22 cellular contexts compared by ENCODE assay signal in genomic region chr13:108305655-108306054, GRCh38. TPM values are rescaled to one million over a fixed set of nuclear protein-coding genes. Genes with fewer than 3 reads are reported as not detected.
DNase-seq lines count a peak whose midpoint lies in the region; ATAC-seq, FAIRE-seq and TF ChIP-seq lines count a peak whose summit lies in the region.
"Had no signal": no experiment of that assay in that cellular context is flagged by ENCODE, and none has a peak within 500 bp of the region (broad histone marks: within the 10 kb centered on the region; RNA-seq: fewer than 3 reads in every experiment).

No MANE protein-coding gene starts in this region.

- FAIRE-seq in H54 (lab: Jason Lieb, UNC): peak; percentile 75
- FAIRE-seq: endothelial cell of umbilical vein had no signal

- CTCF ChIA-PET in OCI-LY7 (lab: Charles Lee; ENCODE audit: unreplicated experiment): no interaction called here

- H3K4me2 ChIP-seq in OCI-LY7 (ENCODE audit: low read length): no peak overlapping the region
- H3K4me2 ChIP-seq: neural progenitor cell had no signal

- H3K4me3 ChIP-seq in esophagus muscularis mucosa (no peak overlapping the region), OCI-LY7 (ENCODE audit: low read depth, low read length, poor library complexity, severe bottlenecking) (no peak overlapping the region)
- H3K4me3 ChIP-seq: colonic mucosa, neural progenitor cell, SJSA1, stomach, uterus had no signal

- H3K4me1 ChIP-seq in esophagus muscularis mucosa: no peaks in the 10 kb centered on the region
- H3K4me1 ChIP-seq in OCI-LY7 (ENCODE audit: insufficient read depth, low read length, poor library complexity, severe bottlenecking): no peaks in the 10 kb centered on the region
- H3K4me1 ChIP-seq: neural progenitor cell, SJSA1, stomach, uterus had no signal

- H3K27ac ChIP-seq in esophagus muscularis mucosa (replicated peaks in 1 of 4) (no peak overlapping the region), OCI-LY7 (ENCODE audit: low read depth, low read length, poor library complexity, severe bottlenecking) (no peak overlapping the region)
- H3K27ac ChIP-seq: colonic mucosa, neural progenitor cell, SJSA1, stomach, uterus had no signal

- TF ChIP-seq CTCF in esophagus muscularis mucosa (IDR thresholded peaks at IDR 0.05) (no peak), OCI-LY7 (conservative IDR thresholded peaks at IDR 0.05; ENCODE audit: low read length) (no peak)

- intact Hi-C loops in esophagus muscularis mucosa (cut with DNase I): no loop called here
- intact Hi-C loops in OCI-LY7 (cut with micrococcal nuclease; ENCODE audit: unreplicated experiment): no loop called here

- no peaks in the 10 kb centered on the region for H3K27me3 ChIP-seq in esophagus muscularis mucosa
- H3K27me3 ChIP-seq: colonic mucosa, neural progenitor cell, stomach, uterus had no signal

- no peaks in the 10 kb centered on the region for H3K79me2 ChIP-seq in OCI-LY7 (ENCODE audit: insufficient read depth, low read depth, low read length)

- H3K9me2 ChIP-seq in OCI-LY7 (ENCODE audit: insufficient read depth, low read length): no peaks in the 10 kb centered on the region

- POLR2A ChIA-PET in OCI-LY7 (lab: Charles Lee): no interaction called here

- TF ChIP-seq POLR2A in H54 (IDR thresholded peaks at IDR 0.05; ENCODE audit: low read depth, low read length) (no peak), esophagus muscularis mucosa (IDR thresholded peaks at IDR 0.05; ENCODE audit: low read depth) (no peak)

- BruUV-seq in OCI-LY7 (replicated peaks; lab: Mats Ljungman, UMichigan): no TSS peak

- H4K20me1 ChIP-seq in OCI-LY7 (ENCODE audit: insufficient read depth, low read length): no peaks in the 10 kb centered on the region

- no peaks in the 10 kb centered on the region for H3K36me3 ChIP-seq in esophagus muscularis mucosa
- no peaks in the 10 kb centered on the region for H3K36me3 ChIP-seq in OCI-LY7 (ENCODE audit: insufficient read depth, low read length)
- H3K36me3 ChIP-seq: colonic mucosa, neural progenitor cell, SJSA1, stomach, uterus had no signal

- no peak for TF ChIP-seq EP300 in esophagus muscularis mucosa (IDR thresholded peaks at IDR 0.05)

- ATAC-seq in GM18498 (IDR thresholded peaks at IDR 0.05; ENCODE audit: unreplicated experiment): peak; percentile 83
- ATAC-seq in GM19043 (IDR thresholded peaks at IDR 0.05; ENCODE audit: low read depth, unreplicated experiment): peak; percentile 56
- ATAC-seq in HG03460 (IDR thresholded peaks at IDR 0.05; ENCODE audit: unreplicated experiment): peak; percentile 69
- ATAC-seq in GM21423 (IDR thresholded peaks at IDR 0.05; ENCODE audit: unreplicated experiment): no peak
- ATAC-seq: activated CD4-positive, CD25-positive, alpha-beta regulatory T cell treated with anti-CD3 and anti-CD28 coated beads, Interleukin-2, amount 50 U/mL, for 24 hours; left colon had no signal

- H3K9me3 ChIP-seq in esophagus muscularis mucosa (no peaks in the 10 kb centered on the region), OCI-LY7 (ENCODE audit: low read length) (no peaks in the 10 kb centered on the region)
- H3K9me3 ChIP-seq: colonic mucosa, SJSA1, stomach, uterus had no signal

- DNase-seq in H54 (ENCODE audit: insufficient read length, low spot score) (no peak), esophagus muscularis mucosa (ENCODE audit: extremely low spot score) (no peak), DMS153 (lab: John Stamatoyannopoulos, UW) (no peak), OCI-LY7 (ENCODE audit: low spot score) (no peak)
- DNase-seq: activated CD8-positive, alpha-beta memory T cell treated with anti-CD3 and anti-CD28 coated beads, Interleukin-2, amount 50 U/mL, for 4 hours; activated naive CD4-positive, alpha-beta T cell; colonic mucosa; left colon; NCI-H1436; NCI-H345; stimulated activated CD4-positive, alpha-beta T cell treated with anti-CD3 and anti-CD28 coated beads, Interleukin-15, amount 100 ng/mL, for 24 hours; stomach; T-helper 9 cell; uterus had no signal

- H2AFZ ChIP-seq in OCI-LY7 (ENCODE audit: low read length): no peak overlapping the region
- H2AFZ ChIP-seq: neural progenitor cell had no signal

RNA-seq across cellular contexts. Expression of gene TNFSF13B, which starts 36.1 kb away (rescaled TPM):
- total RNA-seq in esophagus muscularis mucosa (1 to 10 TPM; 1.7 to 5.0 (median 3.3) TPM), OCI-LY7 (2022) (not detected in 2 replicates)
- total RNA-seq in OCI-LY7 (2014; rRNA removed; shearing (Covaris generic)): 0.41 TPM in 1 of 2 replicates, not detected in the other
